In genomic region chr16:88706288-88706964, GRCh38 we compare ENCODE assay signal across 8 cellular contexts. TPM values are rescaled to one million over a fixed set of nuclear protein-coding genes. Genes with fewer than 3 reads are reported as not detected.
DNase-seq lines count a peak whose midpoint lies in the region; TF ChIP-seq lines count a peak whose summit lies in the region.

CTU2 (plus strand) TSS chr16:88706503; CDS start chr16:88706531, 28 bp downstream.
RNF166 (minus strand) TSS chr16:88706408; CDS start chr16:88706325, 83 bp downstream.

- no peaks in the 10 kb centered on the region for H3K9me3 Mint-ChIP-seq in activated naive CD8-positive, alpha-beta T cell treated with anti-CD3 and anti-CD28 coated beads for 36 hours

- TF ChIP-seq CTCF in SU-DHL-6 (IDR thresholded peaks at IDR 0.05; ENCODE audit: insufficient read depth, low read length, poor library complexity, severe bottlenecking) (no peak), ovary (IDR thresholded peaks at IDR 0.05) (peak in 2 of 3 donors; percentile 13 to 35), thyroid gland (IDR thresholded peaks at IDR 0.05) (peak in 1 of 6 experiments; percentile 22)

- peak within 1 kb of the TSS; percentile 95 for H3K27ac Mint-ChIP-seq in activated naive CD8-positive, alpha-beta T cell treated with anti-CD3 and anti-CD28 coated beads for 36 hours

- no peaks in the 10 kb centered on the region for H3K27me3 Mint-ChIP-seq in activated naive CD8-positive, alpha-beta T cell treated with anti-CD3 and anti-CD28 coated beads for 36 hours

- peaks cover 13% of the 10 kb centered on the region; the same call in 1 of the 2 replicates for H3K79me2 ChIP-seq in SU-DHL-6 (ENCODE audit: insufficient read depth, low read length)

- no peaks in the 10 kb centered on the region for H3K9me2 ChIP-seq in SU-DHL-6 (replicated peaks; ENCODE audit: insufficient read depth, low read length)

- H3K27ac ChIP-seq in SU-DHL-6 (ENCODE audit: low read depth, low read length), result no peak within 1 kb of the TSS
- H3K27ac ChIP-seq in ovary, result peak within 1 kb of the TSS; percentile 71 to 72
- H3K27ac ChIP-seq in thyroid gland, result peak within 1 kb of the TSS in 2 of 3 donors; percentile 74 to 76

- peaks cover 43% of the 10 kb centered on the region for H3K4me1 Mint-ChIP-seq in activated naive CD8-positive, alpha-beta T cell treated with anti-CD3 and anti-CD28 coated beads for 36 hours

- no peaks in the 10 kb centered on the region for H3K27me3 ChIP-seq in SU-DHL-6 (ENCODE audit: low read length)
- H3K27me3 ChIP-seq in ovary, result no peaks in the 10 kb centered on the region
- no peaks in the 10 kb centered on the region for H3K27me3 ChIP-seq in thyroid gland

- H4K20me1 ChIP-seq in SU-DHL-6 (ENCODE audit: low read depth, low read length), result no peaks in the 10 kb centered on the region; the same call in 1 of the 2 replicates

- H3K36me3 Mint-ChIP-seq in activated naive CD8-positive, alpha-beta T cell treated with anti-CD3 and anti-CD28 coated beads for 36 hours, result peaks cover 16% of the 10 kb centered on the region

- H3K4me3 Mint-ChIP-seq in activated naive CD8-positive, alpha-beta T cell treated with anti-CD3 and anti-CD28 coated beads for 36 hours, result peak within 1 kb of the TSS; percentile 90

- intact Hi-C loops in head of caudate nucleus (cut with DNase I) (no loop called here), ovary (cut with DNase I) (no loop called here), thyroid gland (cut with DNase I) (loop anchor here (2.0 kb wide), 1 partner anchor 136 kb away; the partner anchor contains the start of gene ZC3H18)

- TF ChIP-seq POLR2A in ovary (IDR thresholded peaks at IDR 0.05) (peak; percentile 86), thyroid gland (IDR thresholded peaks at IDR 0.05) (peak in 1 of 2 donors; percentile 84)

- 0 to 1% (median 1%) methylated on average over 51 to 76 of the region's 76 CpGs for WGBS in ovary, 3 donors
- 0 to 1% methylated on average over 6 to 14 of the region's 76 CpGs for WGBS in thyroid gland, 2 donors

- no peaks in the 10 kb centered on the region for H3K9me3 ChIP-seq in ES-I3 (ENCODE audit: control insufficient read depth, insufficient read depth, low read length)
- no peaks in the 10 kb centered on the region for H3K9me3 ChIP-seq in SU-DHL-6 (ENCODE audit: insufficient read depth, low read length)
- H3K9me3 ChIP-seq in ovary, result no peaks in the 10 kb centered on the region
- H3K9me3 ChIP-seq in thyroid gland, result no peaks in the 10 kb centered on the region

- peak within 1 kb of the TSS; percentile 77 for H3K4me2 ChIP-seq in SU-DHL-6 (ENCODE audit: low read depth, low read length, poor library complexity, severe bottlenecking)

- H3F3A ChIP-seq in SU-DHL-6 (ENCODE audit: insufficient read depth), result no peaks in the 10 kb centered on the region

- H3K4me1 ChIP-seq in ES-I3 (ENCODE audit: insufficient read depth, low read length) (no peaks in the 10 kb centered on the region), ovary (ENCODE audit: insufficient read depth) (peaks cover 5% of the 10 kb centered on the region), thyroid gland (peaks cover 17 to 43% of the 10 kb centered on the region in 2 donors)

- TF ChIP-seq EP300 in ovary (IDR thresholded peaks at IDR 0.05), result no peak

- no peaks in the 10 kb centered on the region for H3K36me3 ChIP-seq in ES-I3 (ENCODE audit: insufficient read depth, low read length)
- H3K36me3 ChIP-seq in SU-DHL-6 (ENCODE audit: low read length), result no peaks in the 10 kb centered on the region
- no peaks in the 10 kb centered on the region for H3K36me3 ChIP-seq in ovary
- H3K36me3 ChIP-seq in thyroid gland, result no peaks in the 10 kb centered on the region

- peak within 1 kb of the TSS; percentile 91 for H3K4me3 ChIP-seq in SU-DHL-6 (ENCODE audit: insufficient read depth, low read length, poor library complexity, severe bottlenecking)
- H3K4me3 ChIP-seq in ovary, result peak within 1 kb of the TSS; percentile 98
- peak within 1 kb of the TSS; percentile 57 to 97 (median 66) for H3K4me3 ChIP-seq in thyroid gland (replicated peaks in 1 of 3)

- H3K9ac ChIP-seq in ES-I3 (ENCODE audit: low read depth, low read length) (peak within 1 kb of the TSS; percentile 92), SU-DHL-6 (ENCODE audit: low read length) (peak within 1 kb of the TSS; percentile 91)

- peak within 1 kb of the TSS; percentile 90 for H2AFZ ChIP-seq in SU-DHL-6 (ENCODE audit: low read depth, low read length, severe bottlenecking)

- DNase-seq in H4 (ENCODE audit: low spot score), result peak; percentile 86
- DNase-seq in M059J (ENCODE audit: low read depth), result peak; percentile 83
- DNase-seq in activated naive CD8-positive, alpha-beta T cell treated with anti-CD3 and anti-CD28 coated beads for 36 hours, result peak; percentile 98
- peak; percentile 72 to 96 (median 92) for DNase-seq in head of caudate nucleus
- DNase-seq in ovary, result peak; percentile 85 to 94 (median 92)
- peak; percentile 90 to 91 for DNase-seq in thyroid gland

RNA-seq across cellular contexts. Expression of gene CTU2, which starts in this region (rescaled TPM):
- 12.2 and 12.6 TPM in 2 replicates for total RNA-seq in H4 (2014; rRNA removed; shearing (Covaris generic))
- total RNA-seq in M059J (2014; rRNA removed; shearing (Covaris generic)), result 11.1 and 16.2 TPM in 2 replicates
- total RNA-seq in activated naive CD8-positive, alpha-beta T cell treated with anti-CD3 and anti-CD28 coated beads for 36 hours, result 10 to 100 TPM; 59.7 to 62.7 TPM
- total RNA-seq in ovary (10 to 100 TPM in 6 of 7 donors, 1 to 10 TPM in 1; 8.2 to 36.5 (median 20.5) TPM), thyroid gland (10 to 100 TPM in 2 of 4 donors, 1 to 10 TPM in 2; 7.7 to 21.2 (median 13.6) TPM)
- 10 to 100 TPM in 1 of 2 donors, under 1 TPM in 1; 0.45 to 12.9 TPM for polyA plus RNA-seq in ovary

RNA-seq across cellular contexts. Expression of gene RNF166, which starts in this region (rescaled TPM):
- total RNA-seq in H4 (2014; rRNA removed; shearing (Covaris generic)), result 16.0 and 30.4 TPM in 2 replicates
- 18.2 and 26.5 TPM in 2 replicates for total RNA-seq in M059J (2014; rRNA removed; shearing (Covaris generic))
- 10 to 100 TPM; 58.7 to 59.0 TPM for total RNA-seq in activated naive CD8-positive, alpha-beta T cell treated with anti-CD3 and anti-CD28 coated beads for 36 hours
- total RNA-seq in ovary (10 to 100 TPM; 17.3 to 26.5 (median 22.2) TPM), thyroid gland (10 to 100 TPM; 12.5 to 26.8 (median 19.1) TPM)
- polyA plus RNA-seq in ovary, result 10 to 100 TPM in 1 of 2 donors, 1 to 10 TPM in 1; 4.7 to 14.0 TPM
